8 cellular contexts compared by ENCODE assay signal in the genomic region with DNA sequence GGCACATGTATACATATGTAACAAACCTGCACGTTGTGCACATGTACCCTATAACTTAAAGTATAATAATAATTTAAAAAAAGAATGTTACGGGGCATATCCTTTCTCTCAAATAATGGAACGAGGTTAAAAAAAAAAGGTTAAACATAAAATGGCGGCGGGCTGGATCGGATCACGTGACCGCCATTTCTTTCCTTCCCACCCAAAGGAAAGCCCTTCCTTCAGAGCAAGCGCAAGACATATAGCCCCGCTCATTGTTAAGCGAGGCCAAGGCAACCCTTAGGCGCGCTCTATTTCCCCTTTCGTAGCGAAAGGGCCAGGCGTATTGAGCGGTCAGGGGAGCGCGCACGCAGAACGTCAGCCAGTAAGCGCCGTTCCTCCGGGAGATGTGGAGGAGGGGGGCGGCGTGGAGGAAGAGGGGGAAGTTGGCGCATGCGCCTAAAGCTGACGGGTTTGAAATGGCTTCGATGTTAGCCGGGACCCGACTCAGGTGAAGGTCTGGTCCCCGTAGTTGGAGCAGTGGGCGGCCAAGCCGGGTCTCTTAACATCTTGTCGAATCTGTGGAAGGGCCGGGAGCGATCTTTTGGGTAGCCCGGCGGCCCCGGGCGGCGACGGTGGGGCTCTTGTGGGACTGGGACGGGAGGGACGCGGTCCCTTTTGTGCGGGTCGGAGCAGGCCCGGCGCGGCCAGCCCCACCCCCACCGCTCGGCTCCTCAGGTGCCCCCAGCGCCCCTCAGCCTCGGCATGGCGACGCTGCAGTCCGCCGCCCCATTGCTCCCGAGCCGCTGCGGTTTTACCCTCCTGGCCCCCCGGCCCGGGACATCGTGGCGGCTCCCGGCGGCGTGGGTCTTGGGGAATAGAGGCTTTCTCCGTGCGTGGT.
A peak's percentile ranks its signal among the peaks of the same experiment; 100 is the strongest.
DNase-seq lines count a peak whose midpoint lies in the region; ATAC-seq and TF ChIP-seq lines count a peak whose summit lies in the region.

A gene with protein sequence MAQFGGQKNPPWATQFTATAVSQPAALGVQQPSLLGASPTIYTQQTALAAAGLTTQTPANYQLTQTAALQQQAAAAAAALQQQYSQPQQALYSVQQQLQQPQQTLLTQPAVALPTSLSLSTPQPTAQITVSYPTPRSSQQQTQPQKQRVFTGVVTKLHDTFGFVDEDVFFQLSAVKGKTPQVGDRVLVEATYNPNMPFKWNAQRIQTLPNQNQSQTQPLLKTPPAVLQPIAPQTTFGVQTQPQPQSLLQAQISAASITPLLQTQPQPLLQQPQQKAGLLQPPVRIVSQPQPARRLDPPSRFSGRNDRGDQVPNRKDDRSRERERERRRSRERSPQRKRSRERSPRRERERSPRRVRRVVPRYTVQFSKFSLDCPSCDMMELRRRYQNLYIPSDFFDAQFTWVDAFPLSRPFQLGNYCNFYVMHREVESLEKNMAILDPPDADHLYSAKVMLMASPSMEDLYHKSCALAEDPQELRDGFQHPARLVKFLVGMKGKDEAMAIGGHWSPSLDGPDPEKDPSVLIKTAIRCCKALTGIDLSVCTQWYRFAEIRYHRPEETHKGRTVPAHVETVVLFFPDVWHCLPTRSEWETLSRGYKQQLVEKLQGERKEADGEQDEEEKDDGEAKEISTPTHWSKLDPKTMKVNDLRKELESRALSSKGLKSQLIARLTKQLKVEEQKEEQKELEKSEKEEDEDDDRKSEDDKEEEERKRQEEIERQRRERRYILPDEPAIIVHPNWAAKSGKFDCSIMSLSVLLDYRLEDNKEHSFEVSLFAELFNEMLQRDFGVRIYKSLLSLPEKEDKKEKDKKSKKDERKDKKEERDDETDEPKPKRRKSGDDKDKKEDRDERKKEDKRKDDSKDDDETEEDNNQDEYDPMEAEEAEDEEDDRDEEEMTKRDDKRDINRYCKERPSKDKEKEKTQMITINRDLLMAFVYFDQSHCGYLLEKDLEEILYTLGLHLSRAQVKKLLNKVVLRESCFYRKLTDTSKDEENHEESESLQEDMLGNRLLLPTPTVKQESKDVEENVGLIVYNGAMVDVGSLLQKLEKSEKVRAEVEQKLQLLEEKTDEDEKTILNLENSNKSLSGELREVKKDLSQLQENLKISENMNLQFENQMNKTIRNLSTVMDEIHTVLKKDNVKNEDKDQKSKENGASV (plus strand): TSS at position 447 of the 880 bp plus-strand sequence. CDS start 1,266 bp downstream, outside the sequence.

- no peak for TF ChIP-seq CTCF in AG09319 (IDR thresholded peaks at IDR 0.05; ENCODE audit: low read depth, low read length)

- ATAC-seq in GM19035 (IDR thresholded peaks at IDR 0.05; ENCODE audit: unreplicated experiment) (peak; percentile 99), HG03354 (IDR thresholded peaks at IDR 0.05; ENCODE audit: poor library complexity, severe bottlenecking, unreplicated experiment) (peak; percentile 99)
- peak; percentile 100 for ATAC-seq in activated CD4-positive, CD25-positive, alpha-beta regulatory T cell treated with anti-CD3 and anti-CD28 coated beads, Interleukin-2, amount 50 U/mL, for 24 hours

- DNase-seq in AG09319 (ENCODE audit: extremely low read depth, low read depth) (peak; percentile 98), NCI-H446 treated with DMSO at 0.1 percent for 48 hours (lab: John Stamatoyannopoulos, UW) (peak; percentile 93), cerebellar cortex (ENCODE audit: low spot score) (peak; percentile 99), iris pigment epithelial cell (ENCODE audit: low read depth) (peak; percentile 99)
- DNase-seq in stimulated activated CD4-positive, alpha-beta T cell treated with anti-CD3 and anti-CD28 coated beads, Interleukin-12 subunit alpha, Interleukin-12 subunit beta, amount 100 ng/mL, for 24 hours (ENCODE audit: low read depth in 2 of 2) = peak; percentile 94 to 96

Comparison
In these comparisons a context has a peak if more than half of its experiments do, and no peak if none do; other contexts are left out.
1. Peak in every context shown above with its lines: DNase-seq and ATAC-seq.